8 cellular contexts compared by ENCODE assay signal in genomic region chr6:4647414-4648365, GRCh38.
DNase-seq lines count a peak whose midpoint lies in the region; ATAC-seq, FAIRE-seq and TF ChIP-seq lines count a peak whose summit lies in the region.

No MANE protein-coding gene starts in this region.

- peaks cover 0 to 12% (median 8%) of the 10 kb centered on the region in 7 donors for H3K9me3 Mint-ChIP-seq in naive B cell

- H3K4me3 Mint-ChIP-seq in naive B cell, result peak overlapping the region in 6 of 8 donors; percentile 52 to 70 (median 58)

- H3K27ac ChIP-seq in transverse colon, result peak overlapping the region; percentile 61 to 77 (median 66)

- ATAC-seq in naive B cell (ENCODE audit: low read depth in 2 of 2), result no peak
- no peak for ATAC-seq in GM18520 (IDR thresholded peaks at IDR 0.05; ENCODE audit: unreplicated experiment)

- WGBS in transverse colon (ENCODE audit: low coverage in 1 of 2), 2 donors, result 17 to 32% methylated on average over 10 to 22 of the region's 22 CpGs

- H3K4me1 Mint-ChIP-seq in naive B cell, result peaks cover 5 to 11% (median 5%) of the 10 kb centered on the region in 3 donors

- TF ChIP-seq POLR2A in transverse colon (IDR thresholded peaks at IDR 0.05) (peak; percentile 44), GM12891 (IDR thresholded peaks at IDR 0.05; ENCODE audit: low read depth, low read length) (no peak)

- peaks cover 0 to 5% of the 10 kb centered on the region in 2 donors for H3K36me3 Mint-ChIP-seq in naive B cell

- peaks cover 5 to 27% (median 7%) of the 10 kb centered on the region in 4 donors for H3K4me1 ChIP-seq in transverse colon

- H3K27me3 Mint-ChIP-seq in naive B cell, result peaks cover 19 to 42% (median 26%) of the 10 kb centered on the region in 3 donors

- no peak for FAIRE-seq in GM12891 (lab: Jason Lieb, UNC)

- peak overlapping the region in 2 of 6 donors; percentile 8 to 27 for H3K27ac Mint-ChIP-seq in naive B cell

- TF ChIP-seq EP300 in transverse colon (IDR thresholded peaks at IDR 0.05; ENCODE audit: low read depth), result no peak

- no peaks in the 10 kb centered on the region for H3K9me3 ChIP-seq in transverse colon

- H3K4me3 ChIP-seq in fibroblast of the aortic adventitia (ENCODE audit: low read depth, low read length), result peak overlapping the region; percentile 55
- H3K4me3 ChIP-seq in transverse colon, result peak overlapping the region; percentile 9 to 46 (median 28)

- TF ChIP-seq CTCF in fibroblast of the aortic adventitia (IDR thresholded peaks at IDR 0.05; ENCODE audit: insufficient read depth, low read length), result no peak
- peak in 2 of 5 experiments; percentile 2 to 12 for TF ChIP-seq CTCF in transverse colon (IDR thresholded peaks at IDR 0.05)

- DNase-seq in ELR (ENCODE audit: low read depth), result peak; percentile 85
- peak; percentile 49 to 68 for DNase-seq in NCI-H1930 (lab: John Stamatoyannopoulos, UW)
- peak; percentile 58 for DNase-seq in activated CD8-positive, alpha-beta memory T cell treated with anti-CD3 and anti-CD28 coated beads, Interleukin-2, amount 50 U/mL, for 48 hours
- peak; percentile 77 for DNase-seq in fibroblast of the aortic adventitia (ENCODE audit: low read depth)
- DNase-seq in naive B cell, result no peak
- peak; percentile 80 for DNase-seq in transverse colon
- DNase-seq in GM12891 (ENCODE audit: insufficient read length, low spot score), result no peak

- no peaks in the 10 kb centered on the region for H3K36me3 ChIP-seq in transverse colon

- in situ Hi-C loops in transverse colon (cut with MboI; ENCODE audit: low pct_ligation_motif_present in 1 of 4, low pct_unique_long_range_greater_than_20kb in 1 of 4, low sequenced_read_pairs in 3 of 4), result no loop called here

- no peaks in the 10 kb centered on the region for H3K27me3 ChIP-seq in transverse colon

- intact Hi-C loops in transverse colon (cut with DNase I; ENCODE audit: low total_unique reads), result loop anchor here (1.0 kb wide), 1 partner anchor 129 kb away; the partner anchor contains the start of gene CDYL

TF ChIP-seq in GM12891, 5 proteins besides CTCF, POLR2A, EP300 and RAD21:
- no peak for TF ChIP-seq POLR2AphosphoS5 (IDR thresholded peaks at IDR 0.05; ENCODE audit: low read depth, low read length)
- TF ChIP-seq SPI1 (IDR thresholded peaks at IDR 0.05; ENCODE audit: low read depth, low read length), result no peak
- TF ChIP-seq POU2F2 (IDR thresholded peaks at IDR 0.05; ENCODE audit: low read depth, low read length), result no peak
- no peak for TF ChIP-seq PAX5 (IDR thresholded peaks at IDR 0.05; ENCODE audit: insufficient read depth, low read length, severe bottlenecking)

Comparison
In these comparisons a context has a peak if more than half of its experiments do, and no peak if none do; other contexts are left out.
1. DNase-seq: peak in ELR (single experiment), NCI-H1930 (2 of 2), activated CD8-positive, alpha-beta memory T cell treated with anti-CD3 and anti-CD28 coated beads, Interleukin-2, amount 50 U/mL, for 48 hours (single experiment), fibroblast of the aortic adventitia (single experiment) and transverse colon (single experiment); none in naive B cell (single experiment) and GM12891 (single experiment).